2 cellular contexts compared by ENCODE assay signal in the genomic region with DNA sequence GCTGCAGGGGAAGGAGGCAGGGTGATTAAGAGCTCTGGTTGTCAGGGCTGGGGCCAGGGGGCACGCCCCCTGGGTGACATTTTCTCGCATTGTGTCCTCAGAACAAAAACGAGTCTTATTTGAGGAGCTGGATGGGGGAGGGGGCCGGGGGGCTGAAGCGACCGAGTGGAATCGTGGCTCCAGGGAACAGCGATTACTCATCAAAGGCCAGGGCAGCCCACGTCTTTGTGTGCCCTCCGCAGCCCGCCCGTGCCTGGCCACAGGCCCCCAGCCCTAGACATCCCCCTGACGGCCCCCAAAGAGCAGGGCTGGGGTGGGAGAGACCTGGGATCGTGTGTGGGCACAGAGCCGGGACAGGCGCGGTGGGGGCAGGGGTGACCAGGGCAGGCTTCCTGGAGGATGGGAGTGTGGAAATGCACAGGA.
TF ChIP-seq lines count a peak whose summit lies in the region.

No MANE protein-coding gene starts in this region.

TF ChIP-seq in HepG2, 621 proteins besides CTCF, POLR2A, EP300 and RAD21 (continues in another document):
- TF ChIP-seq FOXA1 (IDR thresholded peaks at IDR 0.05) (no peak), FOXA1 (CRISPR knock-in tag; IDR thresholded peaks at IDR 0.05) (no peak), GATA4 (IDR thresholded peaks at IDR 0.05; ENCODE audit: borderline replicate concordance, low read depth) (no peak), ZNF234 (CRISPR knock-in tag; conservative IDR thresholded peaks at IDR 0.05) (no peak), ZNF12 (CRISPR knock-in tag; IDR thresholded peaks at IDR 0.05) (no peak), ZNF354B (CRISPR knock-in tag; IDR thresholded peaks at IDR 0.05) (no peak), ZNF256 (CRISPR knock-in tag; conservative IDR thresholded peaks at IDR 0.05) (no peak), SMAD1 (CRISPR knock-in tag; IDR thresholded peaks at IDR 0.05; ENCODE audit: borderline replicate concordance, low read depth) (no peak), ZNF260 (CRISPR knock-in tag; IDR thresholded peaks at IDR 0.05; ENCODE audit: borderline replicate concordance, low read depth) (no peak)
- TF ChIP-seq, protein P1, sequence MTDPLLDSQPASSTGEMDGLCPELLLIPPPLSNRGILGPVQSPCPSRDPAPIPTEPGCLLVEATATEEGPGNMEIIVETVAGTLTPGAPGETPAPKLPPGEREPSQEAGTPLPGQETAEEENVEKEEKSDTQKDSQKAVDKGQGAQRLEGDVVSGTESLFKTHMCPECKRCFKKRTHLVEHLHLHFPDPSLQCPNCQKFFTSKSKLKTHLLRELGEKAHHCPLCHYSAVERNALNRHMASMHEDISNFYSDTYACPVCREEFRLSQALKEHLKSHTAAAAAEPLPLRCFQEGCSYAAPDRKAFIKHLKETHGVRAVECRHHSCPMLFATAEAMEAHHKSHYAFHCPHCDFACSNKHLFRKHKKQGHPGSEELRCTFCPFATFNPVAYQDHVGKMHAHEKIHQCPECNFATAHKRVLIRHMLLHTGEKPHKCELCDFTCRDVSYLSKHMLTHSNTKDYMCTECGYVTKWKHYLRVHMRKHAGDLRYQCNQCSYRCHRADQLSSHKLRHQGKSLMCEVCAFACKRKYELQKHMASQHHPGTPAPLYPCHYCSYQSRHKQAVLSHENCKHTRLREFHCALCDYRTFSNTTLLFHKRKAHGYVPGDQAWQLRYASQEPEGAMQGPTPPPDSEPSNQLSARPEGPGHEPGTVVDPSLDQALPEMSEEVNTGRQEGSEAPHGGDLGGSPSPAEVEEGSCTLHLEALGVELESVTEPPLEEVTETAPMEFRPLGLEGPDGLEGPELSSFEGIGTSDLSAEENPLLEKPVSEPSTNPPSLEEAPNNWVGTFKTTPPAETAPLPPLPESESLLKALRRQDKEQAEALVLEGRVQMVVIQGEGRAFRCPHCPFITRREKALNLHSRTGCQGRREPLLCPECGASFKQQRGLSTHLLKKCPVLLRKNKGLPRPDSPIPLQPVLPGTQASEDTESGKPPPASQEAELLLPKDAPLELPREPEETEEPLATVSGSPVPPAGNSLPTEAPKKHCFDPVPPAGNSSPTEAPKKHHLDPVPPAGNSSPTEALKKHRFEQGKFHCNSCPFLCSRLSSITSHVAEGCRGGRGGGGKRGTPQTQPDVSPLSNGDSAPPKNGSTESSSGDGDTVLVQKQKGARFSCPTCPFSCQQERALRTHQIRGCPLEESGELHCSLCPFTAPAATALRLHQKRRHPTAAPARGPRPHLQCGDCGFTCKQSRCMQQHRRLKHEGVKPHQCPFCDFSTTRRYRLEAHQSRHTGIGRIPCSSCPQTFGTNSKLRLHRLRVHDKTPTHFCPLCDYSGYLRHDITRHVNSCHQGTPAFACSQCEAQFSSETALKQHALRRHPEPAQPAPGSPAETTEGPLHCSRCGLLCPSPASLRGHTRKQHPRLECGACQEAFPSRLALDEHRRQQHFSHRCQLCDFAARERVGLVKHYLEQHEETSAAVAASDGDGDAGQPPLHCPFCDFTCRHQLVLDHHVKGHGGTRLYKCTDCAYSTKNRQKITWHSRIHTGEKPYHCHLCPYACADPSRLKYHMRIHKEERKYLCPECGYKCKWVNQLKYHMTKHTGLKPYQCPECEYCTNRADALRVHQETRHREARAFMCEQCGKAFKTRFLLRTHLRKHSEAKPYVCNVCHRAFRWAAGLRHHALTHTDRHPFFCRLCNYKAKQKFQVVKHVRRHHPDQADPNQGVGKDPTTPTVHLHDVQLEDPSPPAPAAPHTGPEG (CRISPR knock-in tag; IDR thresholded peaks at IDR 0.05) = no peak
- TF ChIP-seq, protein P2, sequence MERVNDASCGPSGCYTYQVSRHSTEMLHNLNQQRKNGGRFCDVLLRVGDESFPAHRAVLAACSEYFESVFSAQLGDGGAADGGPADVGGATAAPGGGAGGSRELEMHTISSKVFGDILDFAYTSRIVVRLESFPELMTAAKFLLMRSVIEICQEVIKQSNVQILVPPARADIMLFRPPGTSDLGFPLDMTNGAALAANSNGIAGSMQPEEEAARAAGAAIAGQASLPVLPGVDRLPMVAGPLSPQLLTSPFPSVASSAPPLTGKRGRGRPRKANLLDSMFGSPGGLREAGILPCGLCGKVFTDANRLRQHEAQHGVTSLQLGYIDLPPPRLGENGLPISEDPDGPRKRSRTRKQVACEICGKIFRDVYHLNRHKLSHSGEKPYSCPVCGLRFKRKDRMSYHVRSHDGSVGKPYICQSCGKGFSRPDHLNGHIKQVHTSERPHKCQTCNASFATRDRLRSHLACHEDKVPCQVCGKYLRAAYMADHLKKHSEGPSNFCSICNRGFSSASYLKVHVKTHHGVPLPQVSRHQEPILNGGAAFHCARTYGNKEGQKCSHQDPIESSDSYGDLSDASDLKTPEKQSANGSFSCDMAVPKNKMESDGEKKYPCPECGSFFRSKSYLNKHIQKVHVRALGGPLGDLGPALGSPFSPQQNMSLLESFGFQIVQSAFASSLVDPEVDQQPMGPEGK (CRISPR knock-in tag; IDR thresholded peaks at IDR 0.05) = peak; percentile 51; the same call in 1 of the 2 replicates
- TF ChIP-seq, protein P3, sequence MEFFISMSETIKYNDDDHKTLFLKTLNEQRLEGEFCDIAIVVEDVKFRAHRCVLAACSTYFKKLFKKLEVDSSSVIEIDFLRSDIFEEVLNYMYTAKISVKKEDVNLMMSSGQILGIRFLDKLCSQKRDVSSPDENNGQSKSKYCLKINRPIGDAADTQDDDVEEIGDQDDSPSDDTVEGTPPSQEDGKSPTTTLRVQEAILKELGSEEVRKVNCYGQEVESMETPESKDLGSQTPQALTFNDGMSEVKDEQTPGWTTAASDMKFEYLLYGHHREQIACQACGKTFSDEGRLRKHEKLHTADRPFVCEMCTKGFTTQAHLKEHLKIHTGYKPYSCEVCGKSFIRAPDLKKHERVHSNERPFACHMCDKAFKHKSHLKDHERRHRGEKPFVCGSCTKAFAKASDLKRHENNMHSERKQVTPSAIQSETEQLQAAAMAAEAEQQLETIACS (CRISPR knock-in tag; IDR thresholded peaks at IDR 0.05) = no peak

TF ChIP-seq in SK-N-SH, 30 proteins besides CTCF, POLR2A, EP300 and RAD21:
- TF ChIP-seq NRF1 (IDR thresholded peaks at IDR 0.05; ENCODE audit: low read depth, low read length) = no peak
